In genomic region chr9:89891221-89892052, GRCh38 we compare ENCODE assay signal across 11 cellular contexts.
DNase-seq lines count a peak whose midpoint lies in the region; ATAC-seq and TF ChIP-seq lines count a peak whose summit lies in the region.
"Had no signal": no experiment of that assay in that cellular context is flagged by ENCODE, and none has a peak within 500 bp of the region (broad histone marks: within the 10 kb centered on the region; RNA-seq: fewer than 3 reads in every experiment).

No MANE protein-coding gene starts in this region.

- DNase-seq in astrocyte of the cerebellum (ENCODE audit: low read depth) (peak; percentile 39), left cardiac atrium (peak; percentile 64), testis (peak; percentile 93), DMS79 treated with DMSO at 0.1 percent for 48 hours (lab: John Stamatoyannopoulos, UW) (no peak)
- no peak for DNase-seq in stimulated activated naive CD4-positive, alpha-beta T cell treated with Interleukin-2 at 50 U/mL for 16 hours (lab: John Stamatoyannopoulos, UW)
- DNase-seq in activated naive CD4-positive, alpha-beta T cell treated with Interleukin-2 at 50 U/mL for 16 hours: no peak
- DNase-seq: activated CD8-positive, alpha-beta memory T cell treated with anti-CD3 and anti-CD28 coated beads, Interleukin-2, amount 50 U/mL, for 4 hours; CD4-positive, alpha-beta memory T cell had no signal

- no peaks in the 10 kb centered on the region for H3K9me3 Mint-ChIP-seq in nephron
- H3K9me3 Mint-ChIP-seq: CD4-positive, alpha-beta memory T cell had no signal

- H3K36me3 ChIP-seq in testis (ENCODE audit: low read depth, missing control alignments): no peaks in the 10 kb centered on the region

- no peaks in the 10 kb centered on the region for H3K27me3 ChIP-seq in testis

- TF ChIP-seq POLR2A in testis (IDR thresholded peaks at IDR 0.05): no peak

- no peak for TF ChIP-seq CTCF in astrocyte of the cerebellum (IDR thresholded peaks at IDR 0.05; ENCODE audit: low read depth, low read length, missing control alignments)
- no peak for TF ChIP-seq CTCF in nephron (IDR thresholded peaks at IDR 0.05; ENCODE audit: unreplicated experiment in 3 of 3)
- TF ChIP-seq CTCF in testis (IDR thresholded peaks at IDR 0.05): no peak

- H3K4me1 ChIP-seq in testis: peaks cover 51% of the 10 kb centered on the region

- no peaks in the 10 kb centered on the region for H3K36me3 Mint-ChIP-seq in nephron (ENCODE audit: low read depth)
- H3K36me3 Mint-ChIP-seq: CD4-positive, alpha-beta memory T cell had no signal

- intact Hi-C loops in left cardiac atrium (cut with DNase I) (no loop called here), testis (cut with DNase I; ENCODE audit: low total_unique reads) (no loop called here)

- H3K4me3 Mint-ChIP-seq in nephron: no peak overlapping the region
- H3K4me3 Mint-ChIP-seq: CD4-positive, alpha-beta memory T cell had no signal

- peak overlapping the region in 2 of 3 experiments; percentile 83 to 91 for H3K27ac Mint-ChIP-seq in nephron

- H3K9me3 ChIP-seq in testis: no peaks in the 10 kb centered on the region

- ATAC-seq in left cardiac atrium (peak; percentile 93 to 95), GM21367 (IDR thresholded peaks at IDR 0.05; ENCODE audit: unreplicated experiment) (no peak)

- WGBS in testis, 2 donors: 27 to 63% methylated on average over 9 of the region's 9 CpGs

- H3K4me1 Mint-ChIP-seq in nephron: peaks cover 29% of the 10 kb centered on the region
- H3K4me1 Mint-ChIP-seq: CD4-positive, alpha-beta memory T cell had no signal

- no peak overlapping the region for H3K4me3 ChIP-seq in astrocyte of the cerebellum (ENCODE audit: low read depth, low read length)
- no peak overlapping the region for H3K4me3 ChIP-seq in testis

- peaks cover 4% of the 10 kb centered on the region for H3K27me3 Mint-ChIP-seq in nephron (ENCODE audit: low read depth)
- H3K27me3 Mint-ChIP-seq: CD4-positive, alpha-beta memory T cell had no signal

- in situ Hi-C loops in astrocyte of the cerebellum (cut with HindIII; ENCODE audit: low sequenced_read_pairs): loop anchor here (5.0 kb wide), 1 partner anchor 101 kb away; no protein-coding TSS in a partner anchor

- peak overlapping the region; percentile 63 to 67 for H3K27ac ChIP-seq in testis
- H3K27ac ChIP-seq: HL-60 had no signal

Comparison
In these comparisons a context has a peak if more than half of its experiments do, and no peak if none do; other contexts are left out.
1. DNase-seq: peak in astrocyte of the cerebellum (single experiment), left cardiac atrium (single experiment) and testis (single experiment); none in DMS79 treated with DMSO at 0.1 percent for 48 hours (single experiment), stimulated activated naive CD4-positive, alpha-beta T cell treated with Interleukin-2 at 50 U/mL for 16 hours (single experiment) and activated naive CD4-positive, alpha-beta T cell treated with Interleukin-2 at 50 U/mL for 16 hours (single experiment).